9 cellular contexts compared by ENCODE assay signal in the genomic region with DNA sequence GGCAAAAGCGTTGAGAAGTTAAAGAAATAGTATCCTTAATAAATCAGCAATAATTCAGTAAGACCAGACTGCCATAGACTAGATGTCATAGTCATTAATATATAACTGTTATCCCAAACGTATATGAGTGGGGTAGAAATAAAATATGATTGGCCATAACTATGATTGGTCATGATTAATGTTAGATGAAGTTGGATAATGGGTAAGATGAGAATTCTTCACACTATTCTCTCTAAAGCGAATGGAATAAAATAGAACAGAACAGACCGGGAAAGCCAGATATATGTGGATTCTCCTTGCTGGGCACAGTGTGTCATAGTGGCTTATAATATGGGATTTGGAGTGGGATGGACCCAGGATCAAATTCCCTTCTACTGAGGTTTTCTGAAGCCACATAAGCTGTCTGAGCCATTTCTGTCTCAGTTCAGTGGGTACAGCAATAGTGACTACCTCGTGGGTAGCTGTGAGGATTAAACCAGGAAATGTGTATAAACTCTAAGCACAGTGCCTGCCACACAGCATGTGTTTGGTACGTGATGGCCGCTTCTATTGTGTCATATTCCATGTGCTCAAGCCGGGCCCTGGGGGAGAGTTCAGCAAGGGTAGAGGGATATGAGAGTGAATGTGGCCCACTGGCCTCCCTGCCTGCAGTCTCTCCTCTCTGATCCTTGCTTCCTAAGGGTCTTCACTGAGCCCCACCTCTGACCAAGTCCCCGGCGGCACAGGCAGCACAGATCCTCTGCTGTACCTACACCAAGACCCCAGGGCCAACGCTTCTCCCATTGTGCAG. TPM values are rescaled to one million over a fixed set of nuclear protein-coding genes. Genes with fewer than 3 reads are reported as not detected.
DNase-seq lines count a peak whose midpoint lies in the region; ATAC-seq and TF ChIP-seq lines count a peak whose summit lies in the region.
"Had no signal": no experiment of that assay in that cellular context is flagged by ENCODE, and none has a peak within 500 bp of the region (broad histone marks: within the 10 kb centered on the region; RNA-seq: fewer than 3 reads in every experiment).

No MANE protein-coding gene starts in this region.

- peaks cover 23% of the 10 kb centered on the region for H3K4me1 Mint-ChIP-seq in activated naive CD4-positive, alpha-beta T cell treated with anti-CD3 and anti-CD28 coated beads, Interleukin-2, amount 10 ng/mL, durations not matched to agents 7 days and 5 days
- H3K4me1 Mint-ChIP-seq in T-helper 17 cell = peaks cover 29% of the 10 kb centered on the region

- H3K9me3 ChIP-seq in T-helper 17 cell (ENCODE audit: control insufficient read depth, low read length, poor library complexity, severe bottlenecking) (no peaks in the 10 kb centered on the region), stomach (no peaks in the 10 kb centered on the region)
- H3K9me3 ChIP-seq: ovary had no signal

- TF ChIP-seq POLR2A in stomach (IDR thresholded peaks at IDR 0.05) = no peak

- H3K4me3 Mint-ChIP-seq in activated naive CD4-positive, alpha-beta T cell treated with anti-CD3 and anti-CD28 coated beads, Interleukin-2, amount 10 ng/mL, durations not matched to agents 7 days and 5 days = no peak overlapping the region
- H3K4me3 Mint-ChIP-seq in T-helper 17 cell = no peak overlapping the region

- CTCF ChIA-PET in activated naive CD4-positive, alpha-beta T cell treated with anti-CD3 and anti-CD28 coated beads, Interleukin-2, amount 10 ng/mL, durations not matched to agents 7 days and 5 days (lab: Charles Lee) = interaction anchor here (0.5 to 3.8 kb wide), 28 partner anchors 10 to 202 kb away, joined by 3 to 69 read pairs (median 5); no protein-coding TSS in a partner anchor

- H3K36me3 Mint-ChIP-seq in activated naive CD4-positive, alpha-beta T cell treated with anti-CD3 and anti-CD28 coated beads, Interleukin-2, amount 10 ng/mL, durations not matched to agents 7 days and 5 days = no peaks in the 10 kb centered on the region
- H3K36me3 Mint-ChIP-seq in T-helper 17 cell (ENCODE audit: low read depth) = no peaks in the 10 kb centered on the region

- 75 to 85% (median 82%) methylated on average over 11 of the region's 11 CpGs for WGBS in stomach, 5 donors

- no peaks in the 10 kb centered on the region for H3K9me3 Mint-ChIP-seq in activated naive CD4-positive, alpha-beta T cell treated with anti-CD3 and anti-CD28 coated beads, Interleukin-2, amount 10 ng/mL, durations not matched to agents 7 days and 5 days

- H3K27me3 Mint-ChIP-seq in activated naive CD4-positive, alpha-beta T cell treated with anti-CD3 and anti-CD28 coated beads, Interleukin-2, amount 10 ng/mL, durations not matched to agents 7 days and 5 days = peaks cover 17% of the 10 kb centered on the region
- no peaks in the 10 kb centered on the region for H3K27me3 Mint-ChIP-seq in T-helper 17 cell

- TF ChIP-seq CTCF in stomach (IDR thresholded peaks at IDR 0.05) = no peak

- H3K36me3 ChIP-seq in stomach = no peaks in the 10 kb centered on the region
- H3K36me3 ChIP-seq: ovary had no signal

- no peak for TF ChIP-seq EP300 in stomach (IDR thresholded peaks at IDR 0.05)

- H3K4me1 ChIP-seq in stomach = peaks cover 0 to 38% (median 8%) of the 10 kb centered on the region in 4 donors

- DNase-seq in activated naive CD4-positive, alpha-beta T cell treated with anti-CD3 and anti-CD28 coated beads, Interleukin-2, amount 10 ng/mL, durations not matched to agents 7 days and 5 days = no peak
- DNase-seq in activated naive CD4-positive, alpha-beta T cell treated with anti-CD3 and anti-CD28 coated beads, Interleukin-2, amount 50 U/mL, for 16 hours = no peak
- DNase-seq in T-helper 17 cell (no peak), iris pigment epithelial cell (ENCODE audit: low read depth) (peak; percentile 31), stomach (no peak), NCI-H2196 (lab: John Stamatoyannopoulos, UW; ENCODE audit: unreplicated experiment) (no peak), NCI-H2107 treated with DMSO at 0.1 percent for 48 hours (lab: John Stamatoyannopoulos, UW; ENCODE audit: unreplicated experiment) (no peak)
- no peak for DNase-seq in stimulated activated CD4-positive, alpha-beta T cell treated with anti-CD3 and anti-CD28 coated beads, Interleukin-2, amount 100 ng/mL, for 48 hours

- ATAC-seq in T-helper 17 cell = no peak

- intact Hi-C loops in stomach (cut with DNase I; ENCODE audit: low total_unique reads) = no loop called here

- peak overlapping the region; percentile 85 for H3K27ac Mint-ChIP-seq in activated naive CD4-positive, alpha-beta T cell treated with anti-CD3 and anti-CD28 coated beads, Interleukin-2, amount 10 ng/mL, durations not matched to agents 7 days and 5 days
- H3K27ac Mint-ChIP-seq in T-helper 17 cell = peak overlapping the region; percentile 88

- no peak overlapping the region for H3K4me3 ChIP-seq in stomach
- H3K4me3 ChIP-seq: ovary had no signal

- no peaks in the 10 kb centered on the region for H3K27me3 ChIP-seq in stomach
- H3K27me3 ChIP-seq: ovary had no signal

- peak overlapping the region in 3 of 5 donors; percentile 38 to 61 (median 39) for H3K27ac ChIP-seq in stomach
- H3K27ac ChIP-seq: ovary had no signal

RNA-seq across cellular contexts. Expression of a gene that starts 3.6 kb away (rescaled TPM):
- total RNA-seq in T-helper 17 cell (1 to 10 TPM in 1 of 2 donors, not detected in 1; 2.3 TPM), stomach (1 to 10 TPM in 1 of 5 donors, not detected in 4; 2.9 TPM)
- polyA plus RNA-seq in stomach = under 1 TPM; 0.18 to 0.46 (median 0.19) TPM

RNA-seq across cellular contexts. Expression of a gene that starts 24.0 kb away (rescaled TPM):
- 100 to 1,000 TPM; 381 to 578 TPM for total RNA-seq in T-helper 17 cell
- 100 to 1,000 TPM in 1 of 5 donors, 10 to 100 TPM in 4; 12.5 to 265 (median 40.2) TPM for total RNA-seq in stomach
- 10 to 100 TPM; 11.7 to 24.5 (median 14.2) TPM for polyA plus RNA-seq in stomach

RNA-seq across cellular contexts. Expression of a gene that starts 33.4 kb away (rescaled TPM):
- total RNA-seq in T-helper 17 cell (100 to 1,000 TPM; 225 to 255 TPM), stomach (100 to 1,000 TPM in 3 of 5 donors, 10 to 100 TPM in 1, 1 to 10 TPM in 1; 2.6 to 329 (median 190) TPM)
- 10 to 100 TPM; 40.4 to 63.7 (median 57.9) TPM for polyA plus RNA-seq in stomach
